3 cellular contexts compared by ENCODE assay signal in genomic region chr5:137410234-137411010, GRCh38.
"Had no signal": no experiment of that assay in that cellular context is flagged by ENCODE, and none has a peak within 500 bp of the region (broad histone marks: within the 10 kb centered on the region; RNA-seq: fewer than 3 reads in every experiment).

No MANE protein-coding gene starts in this region.

- DNase-seq: GDM1, GF-D8 had no signal

- H3K4me3 ChIP-seq: GM12878 had no signal

- ATAC-seq: GM12878 had no signal
